ENCODE assay signal across 17 cellular contexts in the genomic region with DNA sequence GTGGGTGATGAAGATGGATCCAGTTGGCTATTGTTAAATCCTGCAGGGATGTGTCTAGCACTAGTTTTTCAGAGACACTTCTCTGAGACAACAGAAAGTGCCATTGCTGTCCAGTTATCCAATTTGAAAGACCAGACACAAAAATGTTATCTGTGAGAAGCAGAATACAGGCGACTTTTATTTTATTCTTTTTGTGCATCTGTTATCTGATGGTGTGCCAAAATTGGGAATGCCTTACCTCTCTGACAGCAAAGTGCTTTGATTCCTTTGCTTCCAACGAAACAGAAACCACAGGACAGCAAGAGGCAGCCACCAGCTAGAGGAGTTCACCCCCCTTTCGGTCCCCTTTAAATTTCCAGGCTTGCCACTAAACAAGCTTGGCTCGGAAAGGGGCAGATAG. TPM values are rescaled to one million over a fixed set of nuclear protein-coding genes. Genes with fewer than 3 reads are reported as not detected.
DNase-seq lines count a peak whose midpoint lies in the region; ATAC-seq and TF ChIP-seq lines count a peak whose summit lies in the region.
"Had no signal": no experiment of that assay in that cellular context is flagged by ENCODE, and none has a peak within 500 bp of the region (broad histone marks: within the 10 kb centered on the region; RNA-seq: fewer than 3 reads in every experiment).

No MANE protein-coding gene starts in this region.

- DNase-seq in BE2C (no peak), RWPE2 (ENCODE audit: low spot score) (no peak)
- DNase-seq in central memory CD4-positive, alpha-beta T cell = no peak
- no peak for DNase-seq in activated CD4-positive, CD25-positive, alpha-beta regulatory T cell treated with anti-CD3 and anti-CD28 coated beads, Interleukin-2, amount 50 U/mL, for 72 hours
- DNase-seq: 8988T; ACHN; Caco-2; Calu3; CD4-positive, alpha-beta T cell; CD8-positive, alpha-beta T cell; DMS79 treated with DMSO at 0.1 percent for 48 hours; GF-D8 had no signal

- H3K36me3 ChIP-seq in BE2C = no peaks in the 10 kb centered on the region
- H3K36me3 ChIP-seq in RWPE2 (ENCODE audit: low read depth) = no peaks in the 10 kb centered on the region
- H3K36me3 ChIP-seq in mucosa of stomach (ENCODE audit: control insufficient read depth, insufficient read depth, low read length) = no peaks in the 10 kb centered on the region
- H3K36me3 ChIP-seq: BLaER1 treated with 17β-estradiol and CSF1 and Interleukin-3, amounts not matched to agents 10 nM and 100 nM had no signal

- ATAC-seq in RWPE2 (ENCODE audit: low read depth) (no peak), HG03457 (IDR thresholded peaks at IDR 0.05; ENCODE audit: unreplicated experiment) (no peak)
- ATAC-seq: CD8-positive, alpha-beta T cell had no signal

- H3K27me3 ChIP-seq in BE2C (no peaks in the 10 kb centered on the region), RWPE2 (ENCODE audit: insufficient read depth, poor library complexity, severe bottlenecking) (no peaks in the 10 kb centered on the region), mucosa of stomach (ENCODE audit: control insufficient read depth, insufficient read depth, low read length) (no peaks in the 10 kb centered on the region)
- H3K27me3 ChIP-seq: BLaER1 treated with 17β-estradiol and CSF1 and Interleukin-3, amounts not matched to agents 10 nM and 100 nM had no signal

- H3K9me3 ChIP-seq in BE2C (no peaks in the 10 kb centered on the region), RWPE2 (ENCODE audit: severe bottlenecking) (no peaks in the 10 kb centered on the region), mucosa of stomach (ENCODE audit: control insufficient read depth, low read length) (no peaks in the 10 kb centered on the region)
- H3K9me3 ChIP-seq: Caco-2 had no signal

- TF ChIP-seq CTCF in BE2C (IDR thresholded peaks at IDR 0.05; ENCODE audit: low read depth, low read length) (no peak), RWPE2 (IDR thresholded peaks at IDR 0.05; ENCODE audit: poor library complexity, severe bottlenecking) (no peak)

- H3K9ac ChIP-seq in mucosa of stomach (ENCODE audit: low read length) = peak overlapping the region; percentile 46
- H3K9ac ChIP-seq: BLaER1 treated with 17β-estradiol and CSF1 and Interleukin-3, amounts not matched to agents 10 nM and 100 nM had no signal

- peak overlapping the region; percentile 68 for H3K27ac ChIP-seq in RWPE2 (ENCODE audit: poor library complexity, severe bottlenecking)

- peak overlapping the region; percentile 24 for H3K4me3 ChIP-seq in BE2C (ENCODE audit: low read depth, low read length)
- no peak overlapping the region for H3K4me3 ChIP-seq in RWPE2 (ENCODE audit: severe bottlenecking)
- no peak overlapping the region for H3K4me3 ChIP-seq in mucosa of stomach (ENCODE audit: low read length)
- H3K4me3 ChIP-seq: BLaER1 treated with 17β-estradiol and CSF1 and Interleukin-3, amounts not matched to agents 10 nM and 100 nM had no signal

- H3K4me1 ChIP-seq in BE2C = peaks cover 11% of the 10 kb centered on the region
- H3K4me1 ChIP-seq in RWPE2 (ENCODE audit: insufficient read depth, poor library complexity, severe bottlenecking) = peaks cover 15% of the 10 kb centered on the region
- H3K4me1 ChIP-seq in mucosa of stomach (ENCODE audit: control insufficient read depth, insufficient read depth, low read length) = peaks cover 13% of the 10 kb centered on the region
- H3K4me1 ChIP-seq: Caco-2 had no signal

RNA-seq across cellular contexts. Expression of gene PRR20G, which starts 17.7 kb away (rescaled TPM):
- 5.2 TPM for polyA plus RNA-seq in BE2C (2012; ENCODE audit: insufficient read depth, insufficient read length, low read depth)
- polyA plus RNA-seq: AG04450, BJ had no signal
